8 cellular contexts compared by ENCODE assay signal in genomic region chr11:94128171-94128745, GRCh38. TPM values are rescaled to one million over a fixed set of nuclear protein-coding genes. Genes with fewer than 3 reads are reported as not detected.
A peak's percentile ranks its signal among the peaks of the same experiment; 100 is the strongest.
DNase-seq lines count a peak whose midpoint lies in the region; ATAC-seq and TF ChIP-seq lines count a peak whose summit lies in the region.

No MANE protein-coding gene starts in this region.

- H3K9me3 Mint-ChIP-seq in CD4-positive, CD25-positive, alpha-beta regulatory T cell = peaks cover 0 to 1% (median 0%) of the 10 kb centered on the region in 7 donors
- no peaks in the 10 kb centered on the region for H3K9me3 Mint-ChIP-seq in endothelial cell (ENCODE audit: unreplicated experiment)
- peaks cover 0 to 2% (median 0%) of the 10 kb centered on the region in 7 donors for H3K9me3 Mint-ChIP-seq in naive B cell

- no peak for DNase-seq in CD4-positive, CD25-positive, alpha-beta regulatory T cell
- DNase-seq in RKO (ENCODE audit: low spot score) (peak; percentile 47), endothelial cell (ENCODE audit: low spot score) (peak; percentile 32), naive B cell (no peak), superior temporal gyrus (ENCODE audit: extremely low spot score) (no peak), activated gamma-delta T cell (lab: John Stamatoyannopoulos, UW) (no peak)

- H3K4me1 Mint-ChIP-seq in CD4-positive, CD25-positive, alpha-beta regulatory T cell = peaks cover 0 to 20% (median 13%) of the 10 kb centered on the region in 4 donors
- H3K4me1 Mint-ChIP-seq in endothelial cell (ENCODE audit: unreplicated experiment) (peaks cover 6% of the 10 kb centered on the region), naive B cell (peaks cover 14 to 23% (median 22%) of the 10 kb centered on the region in 3 donors)

- H3K27me3 Mint-ChIP-seq in CD4-positive, CD25-positive, alpha-beta regulatory T cell = no peaks in the 10 kb centered on the region
- peaks cover 4% of the 10 kb centered on the region for H3K27me3 Mint-ChIP-seq in endothelial cell (ENCODE audit: unreplicated experiment)
- H3K27me3 Mint-ChIP-seq in naive B cell = no peaks in the 10 kb centered on the region

- H3K27ac Mint-ChIP-seq in CD4-positive, CD25-positive, alpha-beta regulatory T cell = peak overlapping the region; percentile 53 to 93 (median 74)
- no peak overlapping the region for H3K27ac Mint-ChIP-seq in endothelial cell (ENCODE audit: unreplicated experiment)
- peak overlapping the region in 4 of 6 donors; percentile 90 to 98 (median 96) for H3K27ac Mint-ChIP-seq in naive B cell

- H3K36me3 Mint-ChIP-seq in CD4-positive, CD25-positive, alpha-beta regulatory T cell = no peaks in the 10 kb centered on the region
- H3K36me3 Mint-ChIP-seq in endothelial cell (ENCODE audit: low read depth, unreplicated experiment) = no peaks in the 10 kb centered on the region
- H3K36me3 Mint-ChIP-seq in naive B cell = no peaks in the 10 kb centered on the region

- TF ChIP-seq CTCF in endothelial cell (IDR thresholded peaks at IDR 0.05; ENCODE audit: unreplicated experiment) = no peak

- H3K27ac ChIP-seq in CD4-positive, CD25-positive, alpha-beta regulatory T cell (ENCODE audit: insufficient read depth, low read length, poor library complexity, severe bottlenecking) = peak overlapping the region; percentile 88

- no peaks in the 10 kb centered on the region for H3K9me3 ChIP-seq in CD4-positive, CD25-positive, alpha-beta regulatory T cell (ENCODE audit: control insufficient read depth in 2 of 2, low read length in 2 of 2)

- peaks cover 43% of the 10 kb centered on the region for H3K4me1 ChIP-seq in CD4-positive, CD25-positive, alpha-beta regulatory T cell (ENCODE audit: control insufficient read depth, insufficient read depth, low read length, poor library complexity, severe bottlenecking)

- peak; percentile 21 to 25 for ATAC-seq in CD4-positive, CD25-positive, alpha-beta regulatory T cell (ENCODE audit: low read depth in 2 of 2)
- ATAC-seq in GM19035 (IDR thresholded peaks at IDR 0.05; ENCODE audit: unreplicated experiment) (peak; percentile 19), HG03196 (IDR thresholded peaks at IDR 0.05; ENCODE audit: unreplicated experiment) (peak; percentile 15), naive B cell (ENCODE audit: low read depth in 2 of 2) (peak; percentile 27 to 29)

- no peaks in the 10 kb centered on the region for H3K27me3 ChIP-seq in CD4-positive, CD25-positive, alpha-beta regulatory T cell (ENCODE audit: control insufficient read depth, insufficient read depth, low read length)

- H3K4me3 Mint-ChIP-seq in CD4-positive, CD25-positive, alpha-beta regulatory T cell = no peak overlapping the region
- H3K4me3 Mint-ChIP-seq in endothelial cell (ENCODE audit: unreplicated experiment) = peak overlapping the region; percentile 92
- peak overlapping the region in 2 of 8 donors; percentile 95 to 97 for H3K4me3 Mint-ChIP-seq in naive B cell

- peak overlapping the region; percentile 93 for H3K4me3 ChIP-seq in CD4-positive, CD25-positive, alpha-beta regulatory T cell (ENCODE audit: low read depth, low read length)

- H3K36me3 ChIP-seq in CD4-positive, CD25-positive, alpha-beta regulatory T cell (ENCODE audit: control insufficient read depth, insufficient read depth, low read length) = no peaks in the 10 kb centered on the region

RNA-seq across cellular contexts. Expression of gene PANX1, which starts 0.4 kb away (rescaled TPM):
- total RNA-seq in CD4-positive, CD25-positive, alpha-beta regulatory T cell = 12.4 TPM
- 10 to 100 TPM in 1 of 4 donors, 1 to 10 TPM in 3; 5.4 to 11.0 (median 8.5) TPM for polyA plus RNA-seq in CD4-positive, CD25-positive, alpha-beta regulatory T cell
- total RNA-seq in endothelial cell (ENCODE audit: unreplicated experiment) = 9.9 TPM
- polyA plus RNA-seq in naive B cell (ENCODE audit: low read depth in 6 of 6) = 10 to 100 TPM in 2 of 6 donors, 1 to 10 TPM in 4; 8.1 to 14.0 (median 9.4) TPM

Comparison
In these comparisons a context has a peak if more than half of its experiments do, and no peak if none do; other contexts are left out.
1. DNase-seq: peak in RKO (single experiment) and endothelial cell (single experiment); none in CD4-positive, CD25-positive, alpha-beta regulatory T cell (0 of 3), naive B cell (single experiment), superior temporal gyrus (single experiment) and activated gamma-delta T cell (single experiment).
2. Peak in every context shown above with its lines, with median percentiles within 50 percentile points of each other: ATAC-seq.